In genomic region chr7:155363852-155364600, GRCh38 we compare ENCODE assay signal across 16 cellular contexts.
DNase-seq lines count a peak whose midpoint lies in the region; FAIRE-seq and TF ChIP-seq lines count a peak whose summit lies in the region.
"Had no signal": no experiment of that assay in that cellular context is flagged by ENCODE, and none has a peak within 500 bp of the region (broad histone marks: within the 10 kb centered on the region; RNA-seq: fewer than 3 reads in every experiment).

No MANE protein-coding gene starts in this region.

- TF ChIP-seq CTCF in HL-60 (IDR thresholded peaks at IDR 0.05; ENCODE audit: insufficient read depth, low read length) (no peak), neural progenitor cell (IDR thresholded peaks at IDR 0.05) (peak; percentile 13), D721Med (IDR thresholded peaks at IDR 0.05; ENCODE audit: insufficient read depth, missing control alignments) (no peak), RWPE1 (conservative IDR thresholded peaks at IDR 0.05; ENCODE audit: low read depth) (no peak)

- H3K79me2 ChIP-seq in neural progenitor cell (ENCODE audit: low read depth), result no peaks in the 10 kb centered on the region

- H3K36me3 ChIP-seq in neural progenitor cell, result no peaks in the 10 kb centered on the region
- H3K36me3 ChIP-seq: adrenal gland, ovary had no signal

- no peaks in the 10 kb centered on the region for H3K27me3 ChIP-seq in HL-60 (ENCODE audit: insufficient read depth, poor library complexity, severe bottlenecking)
- peaks cover 75% of the 10 kb centered on the region for H3K27me3 ChIP-seq in neural progenitor cell
- H3K27me3 ChIP-seq: adrenal gland, ovary had no signal

- no peak overlapping the region for H3K27ac Mint-ChIP-seq in neural progenitor cell
- H3K27ac Mint-ChIP-seq: CD4-positive, alpha-beta memory T cell had no signal

- CTCF ChIA-PET in RWPE1 (lab: Yijun Ruan, JAX), result interaction anchor here (0.6 to 0.7 kb wide), 2 partner anchors 9 to 949 kb away, joined by 3 read pairs; no protein-coding TSS in a partner anchor

- DNase-seq in GF-D8 (lab: John Stamatoyannopoulos, UW), result peak; percentile 95
- DNase-seq in HL-60 (ENCODE audit: low read depth in 1 of 2, low spot score in 1 of 2), result peak in 1 of 2 experiments; percentile 65
- peak; percentile 56 for DNase-seq in RPMI8226
- no peak for DNase-seq in neural progenitor cell (ENCODE audit: low spot score)
- DNase-seq in D721Med (ENCODE audit: insufficient read length, low spot score), result no peak
- DNase-seq in RWPE1 (ENCODE audit: low spot score), result no peak
- DNase-seq in SW 1271 (lab: John Stamatoyannopoulos, UW), result no peak
- DNase-seq: activated CD4-positive, alpha-beta T cell treated with anti-CD3 and anti-CD28 coated beads, Interleukin-2, amount 50 U/mL, for 1 hour; adrenal gland; CD4-positive, alpha-beta memory T cell; IMR-90; NCI-H1694; NCI-H510A treated with DMSO at 0.1 percent for 48 hours; ovary; stimulated activated CD4-positive, alpha-beta T cell treated with anti-CD3 and anti-CD28 coated beads, Interleukin-12 subunit alpha, Interleukin-12 subunit beta, amount 100 ng/mL, for 4 hours; T1000 had no signal

- H3K4me3 ChIP-seq in HL-60 (replicated peaks; ENCODE audit: insufficient read depth, low read length) (no peak overlapping the region), neural progenitor cell (no peak overlapping the region)
- H3K4me3 ChIP-seq: adrenal gland, ovary had no signal

- no peaks in the 10 kb centered on the region for H4K20me1 ChIP-seq in neural progenitor cell (ENCODE audit: low read depth)

- H3K27ac ChIP-seq in HL-60 (replicated peaks) (peak overlapping the region; percentile 52), neural progenitor cell (no peak overlapping the region), RWPE1 (no peak overlapping the region)
- H3K27ac ChIP-seq: adrenal gland, ovary had no signal

- peaks cover 8% of the 10 kb centered on the region for H3K9me3 Mint-ChIP-seq in neural progenitor cell

- H2AFZ ChIP-seq in neural progenitor cell (replicated peaks), result no peak overlapping the region

- H3K9ac ChIP-seq in neural progenitor cell, result no peak overlapping the region

- no peak overlapping the region for H3K4me2 ChIP-seq in neural progenitor cell

- peaks cover 22% of the 10 kb centered on the region for H3K4me1 Mint-ChIP-seq in neural progenitor cell
- H3K4me1 Mint-ChIP-seq: CD4-positive, alpha-beta memory T cell had no signal

- peaks cover 10% of the 10 kb centered on the region for H3F3A ChIP-seq in neural progenitor cell (ENCODE audit: low read depth)

- H3K9me3 ChIP-seq in neural progenitor cell (ENCODE audit: low read depth), result no peaks in the 10 kb centered on the region
- H3K9me3 ChIP-seq: adrenal gland, ovary had no signal

- peaks cover 36% of the 10 kb centered on the region for H3K27me3 Mint-ChIP-seq in neural progenitor cell (ENCODE audit: insufficient read depth, low read depth)

- POLR2A ChIA-PET in RWPE1 (lab: Yijun Ruan, JAX; ENCODE audit: low non-redundant PET), result no interaction called here

- H3K36me3 Mint-ChIP-seq in neural progenitor cell, result peaks cover 1% of the 10 kb centered on the region
- H3K36me3 Mint-ChIP-seq: CD4-positive, alpha-beta memory T cell had no signal

- no peak for FAIRE-seq in D721Med (lab: Jason Lieb, UNC)

- H3K4me3 Mint-ChIP-seq in neural progenitor cell, result no peak overlapping the region
- H3K4me3 Mint-ChIP-seq: CD4-positive, alpha-beta memory T cell had no signal

- H3K4me1 ChIP-seq in neural progenitor cell, result peaks cover 9% of the 10 kb centered on the region
- H3K4me1 ChIP-seq: adrenal gland had no signal

Comparison
In these comparisons a context has a peak if more than half of its experiments do, and no peak if none do; other contexts are left out.
1. DNase-seq: peak in GF-D8 (single experiment) and RPMI8226 (single experiment); none in neural progenitor cell (single experiment), D721Med (single experiment), RWPE1 (single experiment) and SW 1271 (0 of 2).